In the genomic region with DNA sequence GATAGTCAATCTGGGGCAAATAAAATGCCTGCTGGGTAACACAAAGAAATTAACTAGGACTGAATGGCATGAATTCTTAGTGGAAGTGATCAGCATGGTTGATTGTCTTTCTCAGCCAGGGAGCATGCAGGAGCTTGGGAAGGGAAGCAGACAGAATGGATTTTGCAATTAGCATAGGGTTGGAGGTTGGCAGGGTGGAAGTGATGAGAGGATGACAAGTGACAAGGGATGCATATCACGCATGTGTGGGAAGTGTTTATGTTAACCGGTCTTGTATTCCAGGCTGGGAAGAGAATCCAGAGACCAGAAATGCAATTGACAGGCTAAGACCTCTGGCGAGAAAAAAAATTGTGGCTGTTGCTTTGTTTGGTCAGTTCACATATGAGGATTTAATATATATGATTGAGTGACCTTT, we compare ENCODE assay signal across 16 cellular contexts. TPM values are rescaled to one million over a fixed set of nuclear protein-coding genes. Genes with fewer than 3 reads are reported as not detected.
DNase-seq lines count a peak whose midpoint lies in the region; ATAC-seq, FAIRE-seq and TF ChIP-seq lines count a peak whose summit lies in the region.
"Had no signal": no experiment of that assay in that cellular context is flagged by ENCODE, and none has a peak within 500 bp of the region (broad histone marks: within the 10 kb centered on the region; RNA-seq: fewer than 3 reads in every experiment).

No MANE protein-coding gene starts in this region.

- CTCF ChIA-PET in CD8-positive, alpha-beta memory T cell (lab: Charles Lee): no interaction called here
- CTCF ChIA-PET in endothelial cell of umbilical vein (lab: Charles Lee) (interaction anchor here (1.6 kb wide), 1 partner anchor 10 kb away, joined by 4 read pairs; no protein-coding TSS in a partner anchor), HEK293T (lab: Yijun Ruan, JAX) (no interaction called here)
- CTCF ChIA-PET in naive thymus-derived CD4-positive, alpha-beta T cell (lab: Charles Lee): no interaction called here

- H3K4me1 Mint-ChIP-seq in CD8-positive, alpha-beta memory T cell: peaks cover 22 to 40% (median 37%) of the 10 kb centered on the region in 3 donors
- peaks cover 22 to 54% (median 39%) of the 10 kb centered on the region in 7 donors for H3K4me1 Mint-ChIP-seq in naive thymus-derived CD4-positive, alpha-beta T cell

- peaks cover 94% of the 10 kb centered on the region for H3K4me1 ChIP-seq in CD8-positive, alpha-beta memory T cell (ENCODE audit: insufficient read depth, low read length)
- H3K4me1 ChIP-seq in HUES64 (ENCODE audit: insufficient read depth, low read length) (peaks cover 40% of the 10 kb centered on the region), endothelial cell of umbilical vein (ENCODE audit: control insufficient read depth, extremely low read depth, insufficient read depth, low read length) (peaks cover 14% of the 10 kb centered on the region), Karpas-422 (ENCODE audit: low read length) (no peaks in the 10 kb centered on the region)
- peaks cover 70 to 78% of the 10 kb centered on the region in 2 donors for H3K4me1 ChIP-seq in naive thymus-derived CD4-positive, alpha-beta T cell (ENCODE audit: control insufficient read depth in 2 of 2, insufficient read depth in 2 of 2, low read length in 2 of 2)

- dilution Hi-C loops in endothelial cell of umbilical vein (cut with MboI; ENCODE audit: extremely low pct_ligation_motif_present, low sequenced_read_pairs): no loop called here

- 12% methylated on average over 3 of the region's 3 CpGs for WGBS in HUES64

- no peaks in the 10 kb centered on the region for H3K9me3 ChIP-seq in CD8-positive, alpha-beta memory T cell (ENCODE audit: low read length)
- no peaks in the 10 kb centered on the region for H3K9me3 ChIP-seq in HUES64 (ENCODE audit: insufficient read depth, low read depth, low read length)
- H3K9me3 ChIP-seq in endothelial cell of umbilical vein (replicated peaks; ENCODE audit: control insufficient read depth, insufficient read depth, low read length): no peaks in the 10 kb centered on the region
- no peaks in the 10 kb centered on the region for H3K9me3 ChIP-seq in naive thymus-derived CD4-positive, alpha-beta T cell (ENCODE audit: control insufficient read depth in 2 of 3, low read length in 3 of 3)
- H3K9me3 ChIP-seq in Karpas-422 (ENCODE audit: low read length): no peaks in the 10 kb centered on the region

- H3K27ac Mint-ChIP-seq in CD8-positive, alpha-beta memory T cell: no peak overlapping the region
- no peak overlapping the region for H3K27ac Mint-ChIP-seq in naive thymus-derived CD4-positive, alpha-beta T cell

- peak overlapping the region; percentile 4 for H3K4me3 ChIP-seq in CD8-positive, alpha-beta memory T cell (ENCODE audit: low read length)
- 0 out of 2 replicates have a peak overlapping the region, but pooled peaks have one; percentile 20 for H3K4me3 ChIP-seq in HUES64 (ENCODE audit: low read length)
- no peak overlapping the region for H3K4me3 ChIP-seq in endothelial cell of umbilical vein (replicated peaks in 1 of 3; ENCODE audit: insufficient read depth in 1 of 3, low read depth in 1 of 3, low read length in 3 of 3)
- peak overlapping the region; percentile 4 for H3K4me3 ChIP-seq in naive thymus-derived CD4-positive, alpha-beta T cell (ENCODE audit: low read length)
- H3K4me3 ChIP-seq in Karpas-422 (ENCODE audit: low read length): no peak overlapping the region

- no peak for DNase-seq in CD8-positive, alpha-beta memory T cell
- DNase-seq in endothelial cell of umbilical vein (ENCODE audit: low read depth, low spot score) (no peak), Karpas-422 (no peak), NCI-H526 treated with DMSO at 0.1 percent for 48 hours (lab: John Stamatoyannopoulos, UW) (no peak), HEK293T (ENCODE audit: extremely low spot score) (no peak)
- DNase-seq in naive thymus-derived CD4-positive, alpha-beta T cell: no peak
- DNase-seq: activated gamma-delta T cell treated with Interleukin-2 at 50 U/mL for 16 hours, hippocampal formation, NCI-H146, NCI-H524 treated with DMSO at 0.1 percent for 48 hours, SHP77 had no signal

- no peaks in the 10 kb centered on the region for H4K20me1 ChIP-seq in endothelial cell of umbilical vein (replicated peaks; ENCODE audit: control insufficient read depth, extremely low read depth, insufficient read depth, low read length)
- H4K20me1 ChIP-seq in Karpas-422 (ENCODE audit: insufficient read depth, low read depth, low read length): no peaks in the 10 kb centered on the region

- intact Hi-C loops in endothelial cell of umbilical vein (cut with micrococcal nuclease): no loop called here
- intact Hi-C loops in naive thymus-derived CD4-positive, alpha-beta T cell (cut with micrococcal nuclease): loop anchor here (2.0 to 5.0 kb wide), 5 partner anchors 13 to 287 kb away; no protein-coding TSS in a partner anchor

- H2AFZ ChIP-seq in endothelial cell of umbilical vein (ENCODE audit: low read depth, low read length) (no peak overlapping the region), Karpas-422 (ENCODE audit: low read length) (no peak overlapping the region)

- H3K4me3 Mint-ChIP-seq in CD8-positive, alpha-beta memory T cell: no peak overlapping the region
- H3K4me3 Mint-ChIP-seq in naive thymus-derived CD4-positive, alpha-beta T cell: no peak overlapping the region
- H3K4me3 Mint-ChIP-seq: stimulated activated effector memory CD8-positive, alpha-beta T cell treated with anti-CD3 and anti-CD28 coated beads, Interleukin-12 subunit alpha, Interleukin-12 subunit beta, amount 100 ng/mL, for 72 hours had no signal

- ATAC-seq in naive thymus-derived CD4-positive, alpha-beta T cell: no peak
- no peak for ATAC-seq in GM21825 (IDR thresholded peaks at IDR 0.05; ENCODE audit: unreplicated experiment)

- no peak for FAIRE-seq in endothelial cell of umbilical vein (lab: Jason Lieb, UNC)
- FAIRE-seq: G401.6 had no signal

- POLR2A ChIA-PET in CD8-positive, alpha-beta memory T cell (lab: Charles Lee): no interaction called here
- POLR2A ChIA-PET in endothelial cell of umbilical vein (lab: Charles Lee): no interaction called here
- POLR2A ChIA-PET in naive thymus-derived CD4-positive, alpha-beta T cell (lab: Charles Lee): no interaction called here
- POLR2A ChIA-PET in HEK293T (lab: Yijun Ruan, JAX): no interaction called here

- H3K4me2 ChIP-seq in endothelial cell of umbilical vein (ENCODE audit: insufficient read depth, low read length) (peak overlapping the region; percentile 0), Karpas-422 (ENCODE audit: low read depth, low read length, poor library complexity, severe bottlenecking) (no peak overlapping the region)

- no peaks in the 10 kb centered on the region for H3K27me3 ChIP-seq in CD8-positive, alpha-beta memory T cell (ENCODE audit: insufficient read depth, low read length, poor library complexity, severe bottlenecking)
- H3K27me3 ChIP-seq in HUES64 (ENCODE audit: insufficient read depth, low read length) (no peaks in the 10 kb centered on the region), endothelial cell of umbilical vein (ENCODE audit: control insufficient read depth in 2 of 2, insufficient read depth in 2 of 2, low read length in 2 of 2) (no peaks in the 10 kb centered on the region), Karpas-422 (ENCODE audit: low read length) (no peaks in the 10 kb centered on the region)
- no peaks in the 10 kb centered on the region for H3K27me3 ChIP-seq in naive thymus-derived CD4-positive, alpha-beta T cell (ENCODE audit: control insufficient read depth in 2 of 2, insufficient read depth in 2 of 2, low read length in 2 of 2)

- H3K27me3 Mint-ChIP-seq in CD8-positive, alpha-beta memory T cell: no peaks in the 10 kb centered on the region
- no peaks in the 10 kb centered on the region for H3K27me3 Mint-ChIP-seq in naive thymus-derived CD4-positive, alpha-beta T cell
- H3K27me3 Mint-ChIP-seq: IgD-negative memory B cell had no signal

- no TSS peak for BruUV-seq in endothelial cell of umbilical vein (replicated peaks; lab: Mats Ljungman, UMichigan)

- H3K9me1 ChIP-seq in endothelial cell of umbilical vein (replicated peaks; ENCODE audit: control insufficient read depth, extremely low read depth, insufficient read depth, low read length): no peaks in the 10 kb centered on the region

- no peaks in the 10 kb centered on the region for H3K36me3 ChIP-seq in CD8-positive, alpha-beta memory T cell (ENCODE audit: insufficient read depth, low read length)
- no peaks in the 10 kb centered on the region for H3K36me3 ChIP-seq in HUES64 (ENCODE audit: insufficient read depth, low read length)
- no peaks in the 10 kb centered on the region for H3K36me3 ChIP-seq in endothelial cell of umbilical vein (ENCODE audit: control insufficient read depth in 2 of 2, extremely low read depth in 1 of 2, insufficient read depth in 2 of 2, low read length in 2 of 2)
- no peaks in the 10 kb centered on the region for H3K36me3 ChIP-seq in naive thymus-derived CD4-positive, alpha-beta T cell (ENCODE audit: control insufficient read depth in 2 of 3, insufficient read depth in 3 of 3, low read length in 3 of 3)
- H3K36me3 ChIP-seq in Karpas-422 (ENCODE audit: insufficient read depth, low read length): no peaks in the 10 kb centered on the region

- TF ChIP-seq POLR2A in endothelial cell of umbilical vein (IDR thresholded peaks at IDR 0.05; ENCODE audit: low read depth, low read length): no peak

- no peak for TF ChIP-seq CTCF in endothelial cell of umbilical vein (IDR thresholded peaks at IDR 0.05; ENCODE audit: extremely low read depth in 1 of 2, insufficient read depth in 1 of 2, low read depth in 1 of 2, low read length in 2 of 2)

- no peak overlapping the region for H3K27ac ChIP-seq in CD8-positive, alpha-beta memory T cell (ENCODE audit: low read depth, low read length)
- H3K27ac ChIP-seq in HUES64 (ENCODE audit: low read depth, low read length) (peak overlapping the region; percentile 73), endothelial cell of umbilical vein (ENCODE audit: insufficient read depth, low read depth, low read length) (no peak overlapping the region), Karpas-422 (ENCODE audit: low read length) (no peak overlapping the region)
- H3K27ac ChIP-seq in naive thymus-derived CD4-positive, alpha-beta T cell (ENCODE audit: low read depth, low read length): peak overlapping the region; percentile 49

- H3K9me2 ChIP-seq in Karpas-422 (replicated peaks; ENCODE audit: insufficient read depth, low read length): no peaks in the 10 kb centered on the region

- no peaks in the 10 kb centered on the region for H3K9me3 Mint-ChIP-seq in CD8-positive, alpha-beta memory T cell
- H3K9me3 Mint-ChIP-seq in naive thymus-derived CD4-positive, alpha-beta T cell: no peaks in the 10 kb centered on the region
- H3K9me3 Mint-ChIP-seq: IgD-negative memory B cell; stimulated activated effector memory CD8-positive, alpha-beta T cell treated with anti-CD3 and anti-CD28 coated beads, Interleukin-12 subunit alpha, Interleukin-12 subunit beta, amount 100 ng/mL, for 72 hours had no signal

- peak overlapping the region; percentile 25; the same call in 1 of the 2 replicates for H3K9ac ChIP-seq in HUES64 (ENCODE audit: low read depth, low read length)
- no peak overlapping the region for H3K9ac ChIP-seq in endothelial cell of umbilical vein (replicated peaks; ENCODE audit: extremely low read depth, insufficient read depth, low read length)
- H3K9ac ChIP-seq in Karpas-422 (ENCODE audit: low read length): no peak overlapping the region

- H3K79me2 ChIP-seq in endothelial cell of umbilical vein (ENCODE audit: control insufficient read depth, insufficient read depth, low read length): peaks cover 3% of the 10 kb centered on the region
- H3K79me2 ChIP-seq in Karpas-422 (ENCODE audit: low read length): no peaks in the 10 kb centered on the region

- H3K36me3 Mint-ChIP-seq in CD8-positive, alpha-beta memory T cell: peaks cover 0 to 4% (median 4%) of the 10 kb centered on the region in 3 donors
- peaks cover 0 to 22% (median 0%) of the 10 kb centered on the region in 5 donors for H3K36me3 Mint-ChIP-seq in naive thymus-derived CD4-positive, alpha-beta T cell

RNA-seq across cellular contexts. Expression of gene MDFIC, which starts 8.2 kb away (rescaled TPM):
- 100 to 1,000 TPM; 131 to 135 TPM for total RNA-seq in CD8-positive, alpha-beta memory T cell
- 125 TPM for polyA plus RNA-seq in CD8-positive, alpha-beta memory T cell
- 14.1 TPM for polyA plus RNA-seq in HUES64 (2013, experiment 1 of 2)
- 18.4 TPM for polyA plus RNA-seq in HUES64 (2013, experiment 2 of 2)
- total RNA-seq in endothelial cell of umbilical vein: 13.7 and 14.2 TPM in 2 replicates
- 4.0 and 6.5 TPM in 2 replicates for polyA plus RNA-seq in endothelial cell of umbilical vein
- polyA plus RNA-seq in endothelial cell of umbilical vein (2011; cell fraction: cytosol; rRNA removed): 7.1 and 8.2 TPM in 2 replicates
- 5.5 and 6.9 TPM in 2 replicates for polyA plus RNA-seq in endothelial cell of umbilical vein (2011; cell fraction: nucleus; rRNA removed)
- polyA plus RNA-seq in endothelial cell of umbilical vein (2012): 7.8 and 13.1 TPM in 2 replicates
- 20.1 and 26.7 TPM in 2 replicates for polyA minus RNA-seq in endothelial cell of umbilical vein
- 27.8 TPM for polyA minus RNA-seq in endothelial cell of umbilical vein (2011; cell fraction: cytosol; rRNA and poly(A)+ RNA removed)
- 7.7 and 16.2 TPM in 2 replicates for polyA minus RNA-seq in endothelial cell of umbilical vein (2011; cell fraction: nucleus; rRNA and poly(A)+ RNA removed)
- total RNA-seq in naive thymus-derived CD4-positive, alpha-beta T cell: 10 to 100 TPM; 48.5 to 84.5 (median 57.0) TPM
- 10 to 100 TPM; 73.8 to 90.8 TPM for polyA plus RNA-seq in naive thymus-derived CD4-positive, alpha-beta T cell
- total RNA-seq in Karpas-422 (2014; rRNA removed; shearing (Covaris generic); ENCODE audit: low replicate concordance): not detected in 2 replicates

Comparison
In these comparisons a context has a peak if more than half of its experiments do, and no peak if none do; other contexts are left out.
1. H3K27ac ChIP-seq: peak in HUES64 (single experiment) and naive thymus-derived CD4-positive, alpha-beta T cell (single experiment); none in CD8-positive, alpha-beta memory T cell (single experiment), endothelial cell of umbilical vein (single experiment) and Karpas-422 (single experiment).
2. H3K4me3 ChIP-seq: peak in CD8-positive, alpha-beta memory T cell (single experiment), HUES64 (single experiment) and naive thymus-derived CD4-positive, alpha-beta T cell (single experiment); none in endothelial cell of umbilical vein (0 of 3) and Karpas-422 (single experiment).
3. RNA of gene MDFIC, which starts 8.2 kb away (total RNA-seq): 131 to 135 TPM in CD8-positive, alpha-beta memory T cell, 48.5 to 84.5 TPM in naive thymus-derived CD4-positive, alpha-beta T cell and 13.7 to 14.2 TPM in endothelial cell of umbilical vein; not detected in Karpas-422; every median in the first group is over 10 times any median in the second.